ENCODE assay signal across 1 cellular context in the genomic region with DNA sequence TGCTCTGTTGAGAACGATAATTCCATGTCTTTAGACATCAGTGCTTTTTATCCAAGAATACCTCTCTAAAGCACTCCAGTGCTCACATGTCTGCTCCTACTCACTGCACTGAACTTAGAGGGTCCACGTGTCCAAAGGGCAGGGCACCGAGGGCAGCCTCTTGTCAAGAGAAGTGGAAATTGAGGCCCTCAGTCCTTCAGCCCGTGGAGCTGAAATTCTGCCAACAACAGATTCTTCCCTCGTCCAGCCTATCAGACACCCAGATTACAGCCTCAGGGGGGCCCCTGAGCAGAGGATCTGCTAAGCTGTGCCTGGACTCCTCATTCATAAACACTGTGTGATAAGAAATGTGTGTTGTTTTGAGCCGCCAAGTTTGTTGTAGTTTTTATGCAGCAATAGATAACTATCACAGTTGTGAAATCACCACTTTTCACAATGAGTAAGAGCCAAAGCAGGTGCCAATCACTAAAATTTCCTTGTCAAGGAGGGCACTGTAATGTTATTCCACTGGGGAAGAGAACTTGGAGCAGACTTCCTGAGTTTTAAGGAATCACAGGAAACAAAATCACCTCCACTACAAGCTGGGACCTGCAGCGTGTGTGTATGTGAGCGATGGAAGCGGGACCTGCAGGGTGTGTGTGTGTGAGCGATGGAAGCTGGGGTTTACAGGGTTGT.
TF ChIP-seq lines count a peak whose summit lies in the region.

No MANE protein-coding gene starts in this region.

TF ChIP-seq in GM23338, 12 proteins besides CTCF, POLR2A, EP300 and RAD21 (continued from another document):
- TF ChIP-seq, protein P1, sequence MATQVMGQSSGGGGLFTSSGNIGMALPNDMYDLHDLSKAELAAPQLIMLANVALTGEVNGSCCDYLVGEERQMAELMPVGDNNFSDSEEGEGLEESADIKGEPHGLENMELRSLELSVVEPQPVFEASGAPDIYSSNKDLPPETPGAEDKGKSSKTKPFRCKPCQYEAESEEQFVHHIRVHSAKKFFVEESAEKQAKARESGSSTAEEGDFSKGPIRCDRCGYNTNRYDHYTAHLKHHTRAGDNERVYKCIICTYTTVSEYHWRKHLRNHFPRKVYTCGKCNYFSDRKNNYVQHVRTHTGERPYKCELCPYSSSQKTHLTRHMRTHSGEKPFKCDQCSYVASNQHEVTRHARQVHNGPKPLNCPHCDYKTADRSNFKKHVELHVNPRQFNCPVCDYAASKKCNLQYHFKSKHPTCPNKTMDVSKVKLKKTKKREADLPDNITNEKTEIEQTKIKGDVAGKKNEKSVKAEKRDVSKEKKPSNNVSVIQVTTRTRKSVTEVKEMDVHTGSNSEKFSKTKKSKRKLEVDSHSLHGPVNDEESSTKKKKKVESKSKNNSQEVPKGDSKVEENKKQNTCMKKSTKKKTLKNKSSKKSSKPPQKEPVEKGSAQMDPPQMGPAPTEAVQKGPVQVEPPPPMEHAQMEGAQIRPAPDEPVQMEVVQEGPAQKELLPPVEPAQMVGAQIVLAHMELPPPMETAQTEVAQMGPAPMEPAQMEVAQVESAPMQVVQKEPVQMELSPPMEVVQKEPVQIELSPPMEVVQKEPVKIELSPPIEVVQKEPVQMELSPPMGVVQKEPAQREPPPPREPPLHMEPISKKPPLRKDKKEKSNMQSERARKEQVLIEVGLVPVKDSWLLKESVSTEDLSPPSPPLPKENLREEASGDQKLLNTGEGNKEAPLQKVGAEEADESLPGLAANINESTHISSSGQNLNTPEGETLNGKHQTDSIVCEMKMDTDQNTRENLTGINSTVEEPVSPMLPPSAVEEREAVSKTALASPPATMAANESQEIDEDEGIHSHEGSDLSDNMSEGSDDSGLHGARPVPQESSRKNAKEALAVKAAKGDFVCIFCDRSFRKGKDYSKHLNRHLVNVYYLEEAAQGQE (IDR thresholded peaks at IDR 0.05; ENCODE audit: unreplicated experiment) = no peak
- TF ChIP-seq, protein P2, sequence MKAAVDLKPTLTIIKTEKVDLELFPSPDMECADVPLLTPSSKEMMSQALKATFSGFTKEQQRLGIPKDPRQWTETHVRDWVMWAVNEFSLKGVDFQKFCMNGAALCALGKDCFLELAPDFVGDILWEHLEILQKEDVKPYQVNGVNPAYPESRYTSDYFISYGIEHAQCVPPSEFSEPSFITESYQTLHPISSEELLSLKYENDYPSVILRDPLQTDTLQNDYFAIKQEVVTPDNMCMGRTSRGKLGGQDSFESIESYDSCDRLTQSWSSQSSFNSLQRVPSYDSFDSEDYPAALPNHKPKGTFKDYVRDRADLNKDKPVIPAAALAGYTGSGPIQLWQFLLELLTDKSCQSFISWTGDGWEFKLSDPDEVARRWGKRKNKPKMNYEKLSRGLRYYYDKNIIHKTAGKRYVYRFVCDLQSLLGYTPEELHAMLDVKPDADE (IDR thresholded peaks at IDR 0.05) = no peak
- no peak for TF ChIP-seq ZNF331 (CRISPR knock-in tag; IDR thresholded peaks at IDR 0.05; ENCODE audit: low read depth)
TF ChIP-seq in GM23338: peak in this region for 0.
